In genomic region chr11:67628710-67629385, GRCh38 we compare ENCODE assay signal across 8 cellular contexts. TPM values are rescaled to one million over a fixed set of nuclear protein-coding genes. Genes with fewer than 3 reads are reported as not detected.
DNase-seq lines count a peak whose midpoint lies in the region; ATAC-seq, FAIRE-seq and TF ChIP-seq lines count a peak whose summit lies in the region.

No MANE protein-coding gene starts in this region.

- H3K36me3 Mint-ChIP-seq in activated T-helper 2 cell treated with anti-CD3 and anti-CD28 coated beads, Interferon-gamma antibody, Interleukin-2, Interleukin-4, amounts not matched to agents 10 μg/mL and 5 μg/mL and 100 μg/mL, durations not matched to agents 14 hours and 24 hours and 36 hours (ENCODE audit: low read depth) = no peaks in the 10 kb centered on the region

- H3K9me3 ChIP-seq in KOPT-K1 (ENCODE audit: insufficient read depth, low read length, poor library complexity, severe bottlenecking) (no peaks in the 10 kb centered on the region), iPS-20b (ENCODE audit: insufficient read depth, low read depth, low read length) (no peaks in the 10 kb centered on the region)

- H3K36me3 ChIP-seq in KOPT-K1 (ENCODE audit: insufficient read depth, low read length) (peaks cover 5% of the 10 kb centered on the region; the same call in 1 of the 2 replicates), iPS-20b (ENCODE audit: insufficient read depth, low read depth, low read length) (peaks cover 8% of the 10 kb centered on the region; the same call in 1 of the 2 replicates)

- no peak overlapping the region; the same call in 1 of the 2 replicates for H3K9ac ChIP-seq in iPS-20b (ENCODE audit: low read depth, low read length)

- no peak for ATAC-seq in stimulated activated naive CD8-positive, alpha-beta T cell treated with anti-CD3 and anti-CD28 coated beads, Interleukin-15, amount 100 ng/mL, for 72 hours

- peak overlapping the region; percentile 69 for H3K4me3 Mint-ChIP-seq in activated T-helper 2 cell treated with anti-CD3 and anti-CD28 coated beads, Interferon-gamma antibody, Interleukin-2, Interleukin-4, amounts not matched to agents 10 μg/mL and 5 μg/mL and 100 μg/mL, durations not matched to agents 14 hours and 24 hours and 36 hours (ENCODE audit: low read depth)
- H3K4me3 Mint-ChIP-seq in stimulated activated naive CD8-positive, alpha-beta T cell treated with anti-CD3 and anti-CD28 coated beads, Interleukin-15, amount 100 ng/mL, for 72 hours = peak overlapping the region; percentile 81 to 88

- DNase-seq in activated T-helper 2 cell treated with anti-CD3 and anti-CD28 coated beads, Interferon-gamma antibody, Interleukin-2, Interleukin-4, amounts not matched to agents 10 μg/mL and 5 μg/mL and 100 μg/mL, durations not matched to agents 14 hours and 24 hours and 36 hours (ENCODE audit: low spot score) = no peak
- peak in 1 of 2 donors; percentile 39 for DNase-seq in stimulated activated naive CD8-positive, alpha-beta T cell treated with anti-CD3 and anti-CD28 coated beads, Interleukin-15, amount 100 ng/mL, for 72 hours
- DNase-seq in urothelium cell line (ENCODE audit: low spot score) = no peak
- DNase-seq in NCI-H1092 (lab: John Stamatoyannopoulos, UW) = no peak
- no peak for DNase-seq in NCI-H1105 (lab: John Stamatoyannopoulos, UW)
- DNase-seq in H54 (ENCODE audit: insufficient read length, low spot score) = no peak

- intact Hi-C loops in activated T-helper 2 cell treated with anti-CD3 and anti-CD28 coated beads, Interferon-gamma antibody, Interleukin-2, Interleukin-4, amounts not matched to agents 10 μg/mL and 5 μg/mL and 100 μg/mL, durations not matched to agents 14 hours and 24 hours and 36 hours (cut with micrococcal nuclease) = loop anchor here (1.0 to 2.0 kb wide), 2 partner anchors 15 to 22 kb away; partner anchors contain the start of gene NDUFV1

- H3K27me3 ChIP-seq in iPS-20b (ENCODE audit: insufficient read depth, low read length) = no peaks in the 10 kb centered on the region; the same call in 1 of the 2 replicates

- FAIRE-seq in urothelium cell line (lab: Jason Lieb, UNC) (no peak), H54 (lab: Jason Lieb, UNC) (no peak)

- peak overlapping the region; percentile 33 for H3K27ac Mint-ChIP-seq in activated T-helper 2 cell treated with anti-CD3 and anti-CD28 coated beads, Interferon-gamma antibody, Interleukin-2, Interleukin-4, amounts not matched to agents 10 μg/mL and 5 μg/mL and 100 μg/mL, durations not matched to agents 14 hours and 24 hours and 36 hours
- peak overlapping the region; percentile 62 to 78 for H3K27ac Mint-ChIP-seq in stimulated activated naive CD8-positive, alpha-beta T cell treated with anti-CD3 and anti-CD28 coated beads, Interleukin-15, amount 100 ng/mL, for 72 hours

- peak overlapping the region; percentile 76 for H3K27ac ChIP-seq in KOPT-K1 (ENCODE audit: low read depth, low read length, poor library complexity, severe bottlenecking)
- H3K27ac ChIP-seq in iPS-20b (ENCODE audit: low read length) = no peak overlapping the region

- H3K4me1 Mint-ChIP-seq in activated T-helper 2 cell treated with anti-CD3 and anti-CD28 coated beads, Interferon-gamma antibody, Interleukin-2, Interleukin-4, amounts not matched to agents 10 μg/mL and 5 μg/mL and 100 μg/mL, durations not matched to agents 14 hours and 24 hours and 36 hours (ENCODE audit: low read depth) = peaks cover 9% of the 10 kb centered on the region
- H3K4me1 Mint-ChIP-seq in stimulated activated naive CD8-positive, alpha-beta T cell treated with anti-CD3 and anti-CD28 coated beads, Interleukin-15, amount 100 ng/mL, for 72 hours = peaks cover 42% of the 10 kb centered on the region

- H3K4me1 ChIP-seq in iPS-20b (ENCODE audit: insufficient read depth, low read length) = peaks cover 4% of the 10 kb centered on the region; the same call in 1 of the 2 replicates

- H3K4me3 ChIP-seq in iPS-20b (ENCODE audit: low read length) = peak overlapping the region; percentile 72; the same call in 1 of the 2 replicates

- H3K27me3 Mint-ChIP-seq in activated T-helper 2 cell treated with anti-CD3 and anti-CD28 coated beads, Interferon-gamma antibody, Interleukin-2, Interleukin-4, amounts not matched to agents 10 μg/mL and 5 μg/mL and 100 μg/mL, durations not matched to agents 14 hours and 24 hours and 36 hours (ENCODE audit: low read depth) = no peaks in the 10 kb centered on the region
- no peaks in the 10 kb centered on the region for H3K27me3 Mint-ChIP-seq in stimulated activated naive CD8-positive, alpha-beta T cell treated with anti-CD3 and anti-CD28 coated beads, Interleukin-15, amount 100 ng/mL, for 72 hours

- H3K9me3 Mint-ChIP-seq in activated T-helper 2 cell treated with anti-CD3 and anti-CD28 coated beads, Interferon-gamma antibody, Interleukin-2, Interleukin-4, amounts not matched to agents 10 μg/mL and 5 μg/mL and 100 μg/mL, durations not matched to agents 14 hours and 24 hours and 36 hours = no peaks in the 10 kb centered on the region
- no peaks in the 10 kb centered on the region for H3K9me3 Mint-ChIP-seq in stimulated activated naive CD8-positive, alpha-beta T cell treated with anti-CD3 and anti-CD28 coated beads, Interleukin-15, amount 100 ng/mL, for 72 hours

- no peak for TF ChIP-seq POLR2A in H54 (IDR thresholded peaks at IDR 0.05; ENCODE audit: low read depth, low read length)

RNA-seq across cellular contexts. Expression of gene NUDT8, which starts 0.9 kb away (rescaled TPM):
- 22.2 and 27.9 TPM in 2 replicates for total RNA-seq in activated T-helper 2 cell treated with anti-CD3 and anti-CD28 coated beads, Interferon-gamma antibody, Interleukin-2, Interleukin-4, amounts not matched to agents 10 μg/mL and 5 μg/mL and 100 μg/mL, durations not matched to agents 14 hours and 24 hours and 36 hours

RNA-seq across cellular contexts. Expression of gene TBX10, which starts 10.7 kb away (rescaled TPM):
- total RNA-seq in activated T-helper 2 cell treated with anti-CD3 and anti-CD28 coated beads, Interferon-gamma antibody, Interleukin-2, Interleukin-4, amounts not matched to agents 10 μg/mL and 5 μg/mL and 100 μg/mL, durations not matched to agents 14 hours and 24 hours and 36 hours = not detected in 2 replicates

RNA-seq across cellular contexts. Expression of gene ACY3, which starts 21.7 kb away (rescaled TPM):
- total RNA-seq in activated T-helper 2 cell treated with anti-CD3 and anti-CD28 coated beads, Interferon-gamma antibody, Interleukin-2, Interleukin-4, amounts not matched to agents 10 μg/mL and 5 μg/mL and 100 μg/mL, durations not matched to agents 14 hours and 24 hours and 36 hours = 0.14 TPM in 2 replicates

RNA-seq across cellular contexts. Expression of gene NDUFV1, which starts 22.1 kb away (rescaled TPM):
- total RNA-seq in activated T-helper 2 cell treated with anti-CD3 and anti-CD28 coated beads, Interferon-gamma antibody, Interleukin-2, Interleukin-4, amounts not matched to agents 10 μg/mL and 5 μg/mL and 100 μg/mL, durations not matched to agents 14 hours and 24 hours and 36 hours = 237 and 242 TPM in 2 replicates

RNA-seq across cellular contexts. Expression of gene GSTP1, which starts 45.2 kb away (rescaled TPM):
- 339 and 344 TPM in 2 replicates for total RNA-seq in activated T-helper 2 cell treated with anti-CD3 and anti-CD28 coated beads, Interferon-gamma antibody, Interleukin-2, Interleukin-4, amounts not matched to agents 10 μg/mL and 5 μg/mL and 100 μg/mL, durations not matched to agents 14 hours and 24 hours and 36 hours
